In the genomic region with DNA sequence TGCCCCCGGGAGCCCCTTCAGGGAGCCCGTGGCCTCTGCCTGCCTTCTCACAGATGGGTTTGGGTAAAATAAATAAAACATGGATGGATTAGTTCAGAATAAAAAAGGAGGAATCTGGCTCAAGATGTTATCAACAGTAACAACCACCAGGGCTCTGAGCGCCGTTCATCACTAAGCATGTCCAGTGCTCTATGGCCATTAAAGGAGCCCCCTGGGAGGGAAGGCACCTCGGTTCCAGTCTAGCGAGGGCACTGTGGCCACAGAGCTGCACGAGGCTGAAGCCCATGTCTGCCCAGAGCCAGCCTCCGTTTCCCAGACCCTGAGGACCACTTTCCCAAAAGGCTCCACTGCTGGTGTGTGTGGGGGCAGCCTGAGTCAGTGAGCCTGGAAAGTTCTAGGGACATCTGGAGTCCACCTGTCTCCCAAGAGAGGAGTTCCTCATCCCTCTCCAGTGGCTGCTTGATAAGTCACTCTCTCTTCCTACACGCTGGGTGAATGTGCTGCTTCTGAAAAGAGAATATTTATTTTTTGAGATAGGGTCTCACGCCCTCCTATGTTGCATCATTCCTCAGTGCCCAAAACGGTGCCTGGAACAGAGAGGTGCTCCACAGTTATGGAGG, we compare ENCODE assay signal across 24 cellular contexts.
"Had no signal": no experiment of that assay in that cellular context is flagged by ENCODE, and none has a peak within 500 bp of the region (broad histone marks: within the 10 kb centered on the region; RNA-seq: fewer than 3 reads in every experiment).

No MANE protein-coding gene starts in this region.

- H3K36me3 ChIP-seq: adrenal gland, ascending aorta, cardiac muscle cell, heart left ventricle, stomach, thyroid gland had no signal

- H3K27me3 ChIP-seq: adrenal gland, ascending aorta, cardiac muscle cell, thyroid gland had no signal

- ATAC-seq: activated CD4-positive, alpha-beta T cell treated with anti-CD3 and anti-CD28 coated beads for 36 hours; activated CD8-positive, alpha-beta T cell treated with anti-CD3 and anti-CD28 coated beads, Interleukin-2, amount 10 ng/mL, durations not matched to agents 7 days and 5 days; activated T-cell treated with anti-CD3 and anti-CD28 coated beads, Interleukin-2, amount 50 U/mL, for 72 hours; effector memory CD8-positive, alpha-beta T cell; heart left ventricle; naive thymus-derived CD8-positive, alpha-beta T cell; right cardiac atrium; stimulated activated effector memory CD8-positive, alpha-beta T cell treated with anti-CD3 and anti-CD28 coated beads, Interleukin-12 subunit alpha, Interleukin-12 subunit beta, amount 100 ng/mL, for 72 hours had no signal

- H2AFZ ChIP-seq: parathyroid adenoma had no signal

- DNase-seq: activated CD4-positive, alpha-beta T cell treated with anti-CD3 and anti-CD28 coated beads for 36 hours; activated CD4-positive, CD25-positive, alpha-beta regulatory T cell; activated CD8-positive, alpha-beta T cell treated with anti-CD3 and anti-CD28 coated beads, Interleukin-2, amount 10 ng/mL, durations not matched to agents 7 days and 5 days; activated naive CD4-positive, alpha-beta T cell treated with anti-CD3 and anti-CD28 coated beads for 36 hours; activated naive CD8-positive, alpha-beta T cell treated with anti-CD3 and anti-CD28 coated beads for 36 hours; activated T-cell treated with anti-CD3 and anti-CD28 coated beads for 4 hours; activated T-cell treated with anti-CD3 and anti-CD28 coated beads, Interleukin-2, amount 50 U/mL, for 72 hours; adrenal gland; cortex of kidney; effector memory CD8-positive, alpha-beta T cell; erythroblast; nucleus accumbens; right cardiac atrium; stimulated activated CD4-positive, alpha-beta T cell treated with anti-CD3 and anti-CD28 coated beads, Interleukin-12 subunit alpha, Interleukin-12 subunit beta, amount 100 ng/mL, for 4 hours; stimulated activated CD4-positive, alpha-beta T cell treated with anti-CD3 and anti-CD28 coated beads, Interleukin-4, amount 100 ng/mL, for 24 hours; stomach; T-helper 1 cell; thyroid gland had no signal

- H3K27ac ChIP-seq: adrenal gland, ascending aorta, cardiac muscle cell, heart left ventricle, parathyroid adenoma, stomach, thyroid gland had no signal

- H3K9me3 ChIP-seq: adrenal gland, ascending aorta, heart left ventricle, stomach, thyroid gland had no signal

- H3K4me1 ChIP-seq: adrenal gland, ascending aorta, heart left ventricle, parathyroid adenoma, stomach, thyroid gland had no signal

- H3K9ac ChIP-seq: parathyroid adenoma had no signal

- H3K79me2 ChIP-seq: parathyroid adenoma had no signal

- H3K4me3 ChIP-seq: adrenal gland, ascending aorta, cardiac muscle cell, heart left ventricle, stomach, thyroid gland had no signal
